Comparison of ENCODE assay signal across 31 cellular contexts in genomic region chr15:89753855-89754254, GRCh38. TPM values are rescaled to one million over a fixed set of nuclear protein-coding genes. Genes with fewer than 3 reads are reported as not detected.
"Had no signal": no experiment of that assay in that cellular context is flagged by ENCODE, and none has a peak within 500 bp of the region (broad histone marks: within the 10 kb centered on the region; RNA-seq: fewer than 3 reads in every experiment).

No MANE protein-coding gene starts in this region.

- ATAC-seq: activated naive CD8-positive, alpha-beta T cell treated with anti-CD3 and anti-CD28 coated beads, Interleukin-2, amount 50 U/mL, for 24 hours; activated T-cell treated with anti-CD3 and anti-CD28 coated beads, Interleukin-2, amount 50 U/mL, for 4 hours had no signal

- DNase-seq: activated B cell treated with CpG ODN at 0.5 μM for 24 hours; activated CD4-positive, alpha-beta memory T cell treated with anti-CD3 and anti-CD28 coated beads for 36 hours; activated CD4-positive, alpha-beta T cell treated with anti-CD3 and anti-CD28 coated beads for 4 hours; activated CD4-positive, alpha-beta T cell treated with anti-CD3 and anti-CD28 coated beads, Interleukin-2, amount 50 U/mL, for 1 hour; activated CD4-positive, CD25-positive, alpha-beta regulatory T cell treated with anti-CD3 and anti-CD28 coated beads, Interleukin-2, amount 50 U/mL, for 72 hours; activated CD8-positive, alpha-beta memory T cell treated with anti-CD3 and anti-CD28 coated beads, Interleukin-2, amount 50 U/mL, for 4 hours; activated gamma-delta T cell treated with Interleukin-2 at 50 U/mL for 16 hours; activated naive CD4-positive, alpha-beta T cell treated with anti-CD3 and anti-CD28 coated beads for 36 hours; activated naive CD8-positive, alpha-beta T cell treated with anti-CD3 and anti-CD28 coated beads, Interleukin-2, amount 50 U/mL, for 24 hours; activated T-cell treated with anti-CD3 and anti-CD28 coated beads for 4 hours; activated T-cell treated with anti-CD3 and anti-CD28 coated beads, Interleukin-2, amount 50 U/mL, for 4 hours; caudate nucleus; cerebellar nuclear complex; Kasumi-1; KG1; MG63; NCI-H1092 treated with DMSO at 0.1 percent for 48 hours; NCI-H1417; NCI-H146; NCI-H187; NCI-H2029 treated with DMSO at 0.1 percent for 48 hours; NCI-H2107; NCI-H226; NCI-H446 treated with DMSO at 0.1 percent for 48 hours; NCI-H524 treated with DMSO at 0.1 percent for 48 hours; NK-92 treated with Interleukin-12 subunit alpha and Interleukin-12 subunit beta, amount 100 ng/mL, for 24 hours; Right ventricle myocardium superior; SW 1271; T-helper 1 cell; T1000 had no signal

- H3K9me3 ChIP-seq: MG63 had no signal

- H3K4me3 ChIP-seq: MG63 had no signal

- H3K27me3 ChIP-seq: MG63 had no signal

- H3K36me3 ChIP-seq: MG63 had no signal

RNA-seq across cellular contexts. Expression of gene MESP2, which starts 22.3 kb away (rescaled TPM):
- total RNA-seq: activated CD4-positive, alpha-beta memory T cell treated with anti-CD3 and anti-CD28 coated beads for 36 hours; activated naive CD4-positive, alpha-beta T cell treated with anti-CD3 and anti-CD28 coated beads for 36 hours; activated T-cell treated with anti-CD3 and anti-CD28 coated beads, Interleukin-2, amount 50 U/mL, for 4 hours; T-helper 2 cell treated with Interferon-gamma antibody and Interleukin-4, amounts not matched to agents 100 ng/mL and 5 ng/mL, for 36 hours had no signal
